9 cellular contexts compared by ENCODE assay signal in the genomic region with DNA sequence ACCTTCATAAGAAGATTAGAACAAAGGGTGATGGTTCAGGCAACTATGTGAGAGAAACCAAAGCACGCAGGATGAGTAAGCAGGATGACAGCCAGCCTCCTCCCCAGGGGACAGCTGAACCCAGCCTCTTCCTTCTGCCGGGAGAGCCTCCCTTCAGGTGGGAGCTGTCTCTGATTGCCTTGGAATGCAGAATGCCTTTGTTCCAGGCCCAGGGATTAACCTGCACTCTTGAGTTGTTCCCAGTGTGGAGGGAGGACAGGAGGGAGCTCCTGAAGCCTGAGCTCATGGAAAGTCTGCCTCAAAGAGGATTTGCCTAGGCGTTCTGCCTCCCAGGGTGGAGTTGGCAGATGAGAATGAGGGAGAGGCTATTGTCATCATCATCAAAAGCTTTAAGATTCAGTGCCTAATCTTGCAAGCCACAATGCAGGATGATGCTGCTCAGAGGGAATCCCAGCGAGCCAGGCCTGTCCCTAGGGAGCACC. TPM values are rescaled to one million over a fixed set of nuclear protein-coding genes. Genes with fewer than 3 reads are reported as not detected.
DNase-seq lines count a peak whose midpoint lies in the region; ATAC-seq and TF ChIP-seq lines count a peak whose summit lies in the region.
"Had no signal": no experiment of that assay in that cellular context is flagged by ENCODE, and none has a peak within 500 bp of the region (broad histone marks: within the 10 kb centered on the region; RNA-seq: fewer than 3 reads in every experiment).

No MANE protein-coding gene starts in this region.

- H3K4me1 Mint-ChIP-seq in naive thymus-derived CD8-positive, alpha-beta T cell: peaks cover 0 to 5% (median 3%) of the 10 kb centered on the region in 4 donors

- H3K27me3 Mint-ChIP-seq in naive thymus-derived CD8-positive, alpha-beta T cell: peaks cover 11 to 50% (median 28%) of the 10 kb centered on the region in 5 donors

- CTCF ChIA-PET in OCI-LY7 (lab: Charles Lee; ENCODE audit: unreplicated experiment): interaction anchor here (0.6 kb wide), 1 partner anchor 113 kb away, joined by 3 read pairs; no protein-coding TSS in a partner anchor

- peak; percentile 22 for DNase-seq in HCEC 1CT
- DNase-seq in OCI-LY7 (ENCODE audit: low spot score): no peak
- DNase-seq in fibroblast of peridontal ligament (ENCODE audit: extremely low read depth): peak; percentile 12
- no peak for DNase-seq in DMS 273 (lab: John Stamatoyannopoulos, UW; ENCODE audit: unreplicated experiment)
- DNase-seq in naive thymus-derived CD8-positive, alpha-beta T cell: no peak
- DNase-seq: NCI-H446 treated with DMSO at 0.1 percent for 48 hours had no signal

- no peaks in the 10 kb centered on the region for H4K20me1 ChIP-seq in OCI-LY7 (ENCODE audit: insufficient read depth, low read length)

- intact Hi-C loops in OCI-LY7 (cut with micrococcal nuclease; ENCODE audit: unreplicated experiment): no loop called here

- ATAC-seq in HG03520 (IDR thresholded peaks at IDR 0.05; ENCODE audit: unreplicated experiment): no peak
- ATAC-seq in naive thymus-derived CD8-positive, alpha-beta T cell: no peak
- ATAC-seq: natural killer cell treated with Interleukin-12 subunit alpha and Interleukin-12 subunit beta and Interleukin-15 and Interleukin-18, amount 100 ng/mL, for 72 hours had no signal

- H3K79me2 ChIP-seq in OCI-LY7 (ENCODE audit: insufficient read depth, low read depth, low read length): no peaks in the 10 kb centered on the region

- H3K4me3 ChIP-seq in OCI-LY7 (ENCODE audit: low read depth, low read length, poor library complexity, severe bottlenecking) (no peak overlapping the region), skin epidermis (no peak overlapping the region)

- POLR2A ChIA-PET in OCI-LY7 (lab: Charles Lee): interaction anchor here (0.6 kb wide), 2 partner anchors 323 to 395 kb away, joined by 3 to 5 read pairs; no protein-coding TSS in a partner anchor
- POLR2A ChIA-PET in naive thymus-derived CD8-positive, alpha-beta T cell (lab: Charles Lee): no interaction called here

- no peak for TF ChIP-seq CTCF in OCI-LY7 (conservative IDR thresholded peaks at IDR 0.05; ENCODE audit: low read length)

- H3K27ac ChIP-seq in OCI-LY7 (ENCODE audit: low read depth, low read length, poor library complexity, severe bottlenecking): no peak overlapping the region
- peak overlapping the region in 18 of 21 experiments; percentile 16 to 82 (median 65) for H3K27ac ChIP-seq in skin epidermis

- H3K9me3 ChIP-seq in OCI-LY7 (ENCODE audit: low read length): no peaks in the 10 kb centered on the region

- no peaks in the 10 kb centered on the region for H3K36me3 ChIP-seq in OCI-LY7 (ENCODE audit: insufficient read depth, low read length)

- 0 out of 2 replicates have a peak overlapping the region, but pooled peaks have one; percentile 34 for H2AFZ ChIP-seq in OCI-LY7 (ENCODE audit: low read length)

- no peak overlapping the region for H3K4me3 Mint-ChIP-seq in naive thymus-derived CD8-positive, alpha-beta T cell
- H3K4me3 Mint-ChIP-seq: natural killer cell treated with Interleukin-12 subunit alpha and Interleukin-12 subunit beta and Interleukin-15 and Interleukin-18, amount 100 ng/mL, for 72 hours had no signal

- no peaks in the 10 kb centered on the region for H3K9me2 ChIP-seq in OCI-LY7 (ENCODE audit: insufficient read depth, low read length)

- BruUV-seq in OCI-LY7 (replicated peaks; lab: Mats Ljungman, UMichigan): no TSS peak

- no peaks in the 10 kb centered on the region for H3K9me3 Mint-ChIP-seq in naive thymus-derived CD8-positive, alpha-beta T cell
- H3K9me3 Mint-ChIP-seq: natural killer cell treated with Interleukin-12 subunit alpha and Interleukin-12 subunit beta and Interleukin-15 and Interleukin-18, amount 100 ng/mL, for 72 hours had no signal

- H3K4me1 ChIP-seq in OCI-LY7 (ENCODE audit: insufficient read depth, low read length, poor library complexity, severe bottlenecking): peaks cover 21% of the 10 kb centered on the region

- peak overlapping the region; percentile 48 for H3K4me2 ChIP-seq in OCI-LY7 (ENCODE audit: low read length)

- H3K36me3 Mint-ChIP-seq in naive thymus-derived CD8-positive, alpha-beta T cell: no peaks in the 10 kb centered on the region
- H3K36me3 Mint-ChIP-seq: natural killer cell treated with Interleukin-12 subunit alpha and Interleukin-12 subunit beta and Interleukin-15 and Interleukin-18, amount 100 ng/mL, for 72 hours had no signal

- no peak overlapping the region for H3K27ac Mint-ChIP-seq in naive thymus-derived CD8-positive, alpha-beta T cell
- H3K27ac Mint-ChIP-seq: natural killer cell treated with Interleukin-12 subunit alpha and Interleukin-12 subunit beta and Interleukin-15 and Interleukin-18, amount 100 ng/mL, for 72 hours had no signal

RNA-seq across cellular contexts. Expression of gene KRT6A, which starts 3.6 kb away (rescaled TPM):
- total RNA-seq in OCI-LY7 (2014; rRNA removed; shearing (Covaris generic)): not detected in 2 replicates
- total RNA-seq in OCI-LY7 (2022): 0.74 and 1.2 TPM in 2 replicates
- total RNA-seq in naive thymus-derived CD8-positive, alpha-beta T cell: not detected
- not detected for polyA plus RNA-seq in naive thymus-derived CD8-positive, alpha-beta T cell
- total RNA-seq: natural killer cell treated with Interleukin-12 subunit alpha and Interleukin-12 subunit beta and Interleukin-15 and Interleukin-18, amount 100 ng/mL, for 72 hours had no signal

RNA-seq across cellular contexts. Expression of gene KRT6C, which starts 23.0 kb away (rescaled TPM):
- not detected in 2 replicates for total RNA-seq in OCI-LY7 (2014; rRNA removed; shearing (Covaris generic))
- not detected in 2 replicates for total RNA-seq in OCI-LY7 (2022)
- total RNA-seq in naive thymus-derived CD8-positive, alpha-beta T cell: not detected
- polyA plus RNA-seq in naive thymus-derived CD8-positive, alpha-beta T cell: not detected
- total RNA-seq: natural killer cell treated with Interleukin-12 subunit alpha and Interleukin-12 subunit beta and Interleukin-15 and Interleukin-18, amount 100 ng/mL, for 72 hours had no signal

RNA-seq across cellular contexts. Expression of gene KRT5, which starts 23.6 kb away (rescaled TPM):
- not detected in 2 replicates for total RNA-seq in OCI-LY7 (2014; rRNA removed; shearing (Covaris generic))
- total RNA-seq in OCI-LY7 (2022): 0.74 and 0.91 TPM in 2 replicates
- not detected for total RNA-seq in naive thymus-derived CD8-positive, alpha-beta T cell
- polyA plus RNA-seq in naive thymus-derived CD8-positive, alpha-beta T cell: not detected
- total RNA-seq: natural killer cell treated with Interleukin-12 subunit alpha and Interleukin-12 subunit beta and Interleukin-15 and Interleukin-18, amount 100 ng/mL, for 72 hours had no signal

RNA-seq across cellular contexts. Expression of gene KRT6B, which starts 44.7 kb away (rescaled TPM):
- not detected in 2 replicates for total RNA-seq in OCI-LY7 (2014; rRNA removed; shearing (Covaris generic))
- total RNA-seq in OCI-LY7 (2022): not detected in 2 replicates
- total RNA-seq in naive thymus-derived CD8-positive, alpha-beta T cell: not detected
- not detected for polyA plus RNA-seq in naive thymus-derived CD8-positive, alpha-beta T cell
- total RNA-seq: natural killer cell treated with Interleukin-12 subunit alpha and Interleukin-12 subunit beta and Interleukin-15 and Interleukin-18, amount 100 ng/mL, for 72 hours had no signal

RNA-seq across cellular contexts. Expression of gene KRT71, which starts 56.3 kb away (rescaled TPM):
- total RNA-seq in OCI-LY7 (2014; rRNA removed; shearing (Covaris generic)): not detected in 2 replicates
- not detected in 2 replicates for total RNA-seq in OCI-LY7 (2022)
- not detected for total RNA-seq in naive thymus-derived CD8-positive, alpha-beta T cell
- not detected for polyA plus RNA-seq in naive thymus-derived CD8-positive, alpha-beta T cell
- total RNA-seq: natural killer cell treated with Interleukin-12 subunit alpha and Interleukin-12 subunit beta and Interleukin-15 and Interleukin-18, amount 100 ng/mL, for 72 hours had no signal

Comparison
In these comparisons a context has a peak if more than half of its experiments do, and no peak if none do; other contexts are left out.
1. DNase-seq: peak in HCEC 1CT (single experiment) and fibroblast of peridontal ligament (single experiment); none in OCI-LY7 (single experiment), DMS 273 (single experiment) and naive thymus-derived CD8-positive, alpha-beta T cell (0 of 10).